22 cellular contexts compared by ENCODE assay signal in the genomic region with DNA sequence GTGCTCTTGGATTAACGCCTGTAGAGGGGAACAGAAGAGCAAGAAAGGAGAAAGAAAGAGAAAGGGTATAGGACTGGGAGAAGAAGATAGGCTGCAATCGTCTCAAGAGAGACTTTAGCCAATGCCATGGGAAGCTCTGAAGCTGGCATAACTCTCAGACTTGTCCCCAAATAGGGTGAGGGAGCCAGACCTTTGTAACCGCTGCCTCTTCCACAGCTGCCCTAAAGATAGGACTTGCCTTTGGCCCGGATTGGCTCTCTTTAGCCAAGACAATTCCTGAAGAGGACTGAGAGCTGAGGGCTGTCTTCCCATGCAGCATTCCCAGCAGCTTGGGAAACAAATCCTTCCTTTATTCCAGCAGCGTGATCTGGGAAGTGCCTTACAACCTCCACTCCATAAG. TPM values are rescaled to one million over a fixed set of nuclear protein-coding genes. Genes with fewer than 3 reads are reported as not detected.
DNase-seq lines count a peak whose midpoint lies in the region; ATAC-seq, FAIRE-seq and TF ChIP-seq lines count a peak whose summit lies in the region.
"Had no signal": no experiment of that assay in that cellular context is flagged by ENCODE, and none has a peak within 500 bp of the region (broad histone marks: within the 10 kb centered on the region; RNA-seq: fewer than 3 reads in every experiment).

No MANE protein-coding gene starts in this region.

- H3K4me3 Mint-ChIP-seq in neural progenitor cell = no peak overlapping the region
- no peak overlapping the region for H3K4me3 Mint-ChIP-seq in activated T-helper 2 cell treated with anti-CD3 and anti-CD28 coated beads, Interferon-gamma antibody, Interleukin-2, Interleukin-4, amounts not matched to agents 10 μg/mL and 5 μg/mL and 100 μg/mL, durations not matched to agents 14 hours and 24 hours and 36 hours (ENCODE audit: low read depth)
- H3K4me3 Mint-ChIP-seq: CD14-positive monocyte had no signal

- peaks cover 2% of the 10 kb centered on the region for H3K27me3 Mint-ChIP-seq in neural progenitor cell (ENCODE audit: insufficient read depth, low read depth)
- H3K27me3 Mint-ChIP-seq in activated T-helper 2 cell treated with anti-CD3 and anti-CD28 coated beads, Interferon-gamma antibody, Interleukin-2, Interleukin-4, amounts not matched to agents 10 μg/mL and 5 μg/mL and 100 μg/mL, durations not matched to agents 14 hours and 24 hours and 36 hours (ENCODE audit: low read depth) = peaks cover 14% of the 10 kb centered on the region

- H3K4me2 ChIP-seq in A549 = no peak overlapping the region
- H3K4me2 ChIP-seq in neural progenitor cell = no peak overlapping the region
- H3K4me2 ChIP-seq: KMS-11 had no signal

- POLR2A ChIA-PET in A549 (lab: Yijun Ruan, JAX) = no interaction called here

- CTCF ChIA-PET in A549 (lab: Yijun Ruan, JAX) = interaction anchor here (0.5 to 2.0 kb wide), 7 partner anchors 9 to 160 kb away, joined by 3 to 8 read pairs (median 3); no protein-coding TSS in a partner anchor

- WGBS in A549 (ENCODE audit: missing lambda C conversion rate) = 95% methylated on average over 5 of the region's 5 CpGs
- 37% methylated on average over 5 of the region's 5 CpGs for WGBS in esophagus muscularis mucosa

- H3K9me3 ChIP-seq in A549 (no peaks in the 10 kb centered on the region), esophagus muscularis mucosa (no peaks in the 10 kb centered on the region), neural progenitor cell (ENCODE audit: low read depth) (no peaks in the 10 kb centered on the region)
- H3K9me3 ChIP-seq: Caco-2 had no signal

- TF ChIP-seq CTCF in A549 (IDR thresholded peaks at IDR 0.05) (no peak), esophagus muscularis mucosa (IDR thresholded peaks at IDR 0.05) (no peak), neural progenitor cell (IDR thresholded peaks at IDR 0.05) (no peak)

- no peaks in the 10 kb centered on the region for H3K79me2 ChIP-seq in neural progenitor cell (ENCODE audit: low read depth)

- DNase-seq in A549 (ENCODE audit: low read depth in 1 of 2, low spot score in 1 of 2) = no peak
- DNase-seq in Jurkat, Clone E6-1 (ENCODE audit: low read depth, low spot score) = no peak
- no peak for DNase-seq in esophagus muscularis mucosa (ENCODE audit: extremely low spot score)
- DNase-seq in neural progenitor cell (ENCODE audit: low spot score) = peak; percentile 16
- DNase-seq in GF-D8 (lab: John Stamatoyannopoulos, UW) = no peak
- no peak for DNase-seq in activated CD4-positive, alpha-beta T cell treated with anti-CD3 and anti-CD28 coated beads for 1 hour
- no peak for DNase-seq in activated T-helper 2 cell treated with anti-CD3 and anti-CD28 coated beads, Interferon-gamma antibody, Interleukin-2, Interleukin-4, amounts not matched to agents 10 μg/mL and 5 μg/mL and 100 μg/mL, durations not matched to agents 14 hours and 24 hours and 36 hours (ENCODE audit: low spot score)
- DNase-seq: AML-193, Caco-2, DMS153, EL, H7, NCI-H1092, NCI-H146, NCI-H2081 treated with DMSO at 0.1 percent for 48 hours, NCI-H510A, NCI-H774, SHP77 treated with DMSO at 0.1 percent for 48 hours had no signal

- TF ChIP-seq POLR2A in A549 (IDR thresholded peaks at IDR 0.05; ENCODE audit: low read length) (no peak), esophagus muscularis mucosa (IDR thresholded peaks at IDR 0.05; ENCODE audit: low read depth) (no peak)

- H3K9me3 Mint-ChIP-seq in neural progenitor cell = no peaks in the 10 kb centered on the region
- H3K9me3 Mint-ChIP-seq in activated T-helper 2 cell treated with anti-CD3 and anti-CD28 coated beads, Interferon-gamma antibody, Interleukin-2, Interleukin-4, amounts not matched to agents 10 μg/mL and 5 μg/mL and 100 μg/mL, durations not matched to agents 14 hours and 24 hours and 36 hours = no peaks in the 10 kb centered on the region

- H3K27ac ChIP-seq in A549 (peak overlapping the region; percentile 65 to 79; a peak in 4 of 6 replicates), esophagus muscularis mucosa (replicated peaks in 1 of 4) (peak overlapping the region; percentile 78 to 92 (median 86)), neural progenitor cell (no peak overlapping the region)
- H3K27ac ChIP-seq: KMS-11 had no signal

- peaks cover 27% of the 10 kb centered on the region for H3F3A ChIP-seq in neural progenitor cell (ENCODE audit: low read depth)

- no peaks in the 10 kb centered on the region for H3K27me3 ChIP-seq in esophagus muscularis mucosa
- no peaks in the 10 kb centered on the region for H3K27me3 ChIP-seq in neural progenitor cell

- H3K36me3 ChIP-seq in esophagus muscularis mucosa (no peaks in the 10 kb centered on the region), neural progenitor cell (no peaks in the 10 kb centered on the region)

- H3K27ac Mint-ChIP-seq in neural progenitor cell = no peak overlapping the region
- no peak overlapping the region for H3K27ac Mint-ChIP-seq in activated T-helper 2 cell treated with anti-CD3 and anti-CD28 coated beads, Interferon-gamma antibody, Interleukin-2, Interleukin-4, amounts not matched to agents 10 μg/mL and 5 μg/mL and 100 μg/mL, durations not matched to agents 14 hours and 24 hours and 36 hours
- H3K27ac Mint-ChIP-seq: CD14-positive monocyte had no signal

- intact Hi-C loops in esophagus muscularis mucosa (cut with DNase I) = no loop called here
- intact Hi-C loops in activated T-helper 2 cell treated with anti-CD3 and anti-CD28 coated beads, Interferon-gamma antibody, Interleukin-2, Interleukin-4, amounts not matched to agents 10 μg/mL and 5 μg/mL and 100 μg/mL, durations not matched to agents 14 hours and 24 hours and 36 hours (cut with micrococcal nuclease) = no loop called here

- H3K4me3 ChIP-seq in A549 (no peak overlapping the region), esophagus muscularis mucosa (no peak overlapping the region), neural progenitor cell (no peak overlapping the region)
- H3K4me3 ChIP-seq in Jurkat, Clone E6-1 (ENCODE audit: low read length) = peak overlapping the region; percentile 30

- ATAC-seq in A549 (no peak), HG02678 (IDR thresholded peaks at IDR 0.05; ENCODE audit: unreplicated experiment) (no peak)
- ATAC-seq: Panc1 had no signal

- no peak overlapping the region for H2AFZ ChIP-seq in neural progenitor cell (replicated peaks)

- H3K36me3 Mint-ChIP-seq in neural progenitor cell = no peaks in the 10 kb centered on the region
- no peaks in the 10 kb centered on the region for H3K36me3 Mint-ChIP-seq in activated T-helper 2 cell treated with anti-CD3 and anti-CD28 coated beads, Interferon-gamma antibody, Interleukin-2, Interleukin-4, amounts not matched to agents 10 μg/mL and 5 μg/mL and 100 μg/mL, durations not matched to agents 14 hours and 24 hours and 36 hours (ENCODE audit: low read depth)
- H3K36me3 Mint-ChIP-seq: CD14-positive monocyte had no signal

- peaks cover 21% of the 10 kb centered on the region for H3K4me1 Mint-ChIP-seq in neural progenitor cell
- peaks cover 1% of the 10 kb centered on the region for H3K4me1 Mint-ChIP-seq in activated T-helper 2 cell treated with anti-CD3 and anti-CD28 coated beads, Interferon-gamma antibody, Interleukin-2, Interleukin-4, amounts not matched to agents 10 μg/mL and 5 μg/mL and 100 μg/mL, durations not matched to agents 14 hours and 24 hours and 36 hours (ENCODE audit: low read depth)

- no peak overlapping the region for H3K9ac ChIP-seq in neural progenitor cell
- H3K9ac ChIP-seq: KMS-11 had no signal

- H3K4me1 ChIP-seq in A549 (peaks cover 62% of the 10 kb centered on the region), esophagus muscularis mucosa (peaks cover 14 to 81% (median 74%) of the 10 kb centered on the region in 4 donors), neural progenitor cell (peaks cover 39% of the 10 kb centered on the region)

- no peaks in the 10 kb centered on the region for H4K20me1 ChIP-seq in neural progenitor cell (ENCODE audit: low read depth)

- no peak for FAIRE-seq in A549 (lab: Jason Lieb, UNC)

- TF ChIP-seq EP300 in A549 (IDR thresholded peaks at IDR 0.05) (no peak), esophagus muscularis mucosa (IDR thresholded peaks at IDR 0.05) (no peak)

- no peak for TF ChIP-seq RAD21 in A549 (conservative IDR thresholded peaks at IDR 0.05 in 1 of 2, IDR thresholded peaks at IDR 0.05 in 1 of 2)

TF ChIP-seq in A549, 52 proteins besides CTCF, POLR2A, EP300 and RAD21 (continues in another document):
- TF ChIP-seq RCOR1 (IDR thresholded peaks at IDR 0.05; ENCODE audit: low read depth, low read length) (no peak), GATA3 (IDR thresholded peaks at IDR 0.05; ENCODE audit: borderline replicate concordance) (no peak), HES2 (IDR thresholded peaks at IDR 0.05) (no peak)
- TF ChIP-seq, protein P1, sequence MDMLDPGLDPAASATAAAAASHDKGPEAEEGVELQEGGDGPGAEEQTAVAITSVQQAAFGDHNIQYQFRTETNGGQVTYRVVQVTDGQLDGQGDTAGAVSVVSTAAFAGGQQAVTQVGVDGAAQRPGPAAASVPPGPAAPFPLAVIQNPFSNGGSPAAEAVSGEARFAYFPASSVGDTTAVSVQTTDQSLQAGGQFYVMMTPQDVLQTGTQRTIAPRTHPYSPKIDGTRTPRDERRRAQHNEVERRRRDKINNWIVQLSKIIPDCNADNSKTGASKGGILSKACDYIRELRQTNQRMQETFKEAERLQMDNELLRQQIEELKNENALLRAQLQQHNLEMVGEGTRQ (IDR thresholded peaks at IDR 0.05) = no peak

RNA-seq across cellular contexts. Expression of gene MMD, which starts 20.8 kb away (rescaled TPM):
- polyA plus RNA-seq in A549 (2011; rRNA removed) = 50.9 and 54.7 TPM in 2 replicates
- polyA plus RNA-seq in A549 (2012; cell fraction: cytosol; rRNA removed) = 15.3 and 22.2 TPM in 2 replicates
- polyA plus RNA-seq in A549 (2012; cell fraction: nucleus; rRNA removed) = 8.6 and 12.5 TPM in 2 replicates
- 16.9 to 25.9 TPM (median 22.5 TPM) in 3 replicates for polyA plus RNA-seq in A549 (2017; fragmentation: RNase III; extraction: RNeasy Plus Mini Kit Qiagen cat#74134 plus additional on column Dnase treatment)
- polyA minus RNA-seq in A549 (2011; rRNA and poly(A)+ RNA removed) = 24.2 and 38.4 TPM in 2 replicates
- 18.1 TPM for polyA plus RNA-seq in Jurkat, Clone E6-1 (2012; ENCODE audit: insufficient read depth, insufficient read length)
- total RNA-seq in esophagus muscularis mucosa = 10 to 100 TPM; 28.5 to 43.9 (median 32.4) TPM
- total RNA-seq in neural progenitor cell (ENCODE audit: low replicate concordance) = 73.7 and 122 TPM in 2 replicates
- 29.6 and 30.1 TPM in 2 replicates for total RNA-seq in activated T-helper 2 cell treated with anti-CD3 and anti-CD28 coated beads, Interferon-gamma antibody, Interleukin-2, Interleukin-4, amounts not matched to agents 10 μg/mL and 5 μg/mL and 100 μg/mL, durations not matched to agents 14 hours and 24 hours and 36 hours
